In genomic region chr10:80468806-80469421, GRCh38 we compare ENCODE assay signal across 9 cellular contexts. TPM values are rescaled to one million over a fixed set of nuclear protein-coding genes. Genes with fewer than 3 reads are reported as not detected.
DNase-seq lines count a peak whose midpoint lies in the region; ATAC-seq and TF ChIP-seq lines count a peak whose summit lies in the region.
"Had no signal": no experiment of that assay in that cellular context is flagged by ENCODE, and none has a peak within 500 bp of the region (broad histone marks: within the 10 kb centered on the region; RNA-seq: fewer than 3 reads in every experiment).

No MANE protein-coding gene starts in this region.

- CTCF ChIA-PET in CD4-positive, alpha-beta T cell (lab: Charles Lee) = interaction anchor here (0.6 to 19.9 kb wide), 7 partner anchors 10 to 32 kb away, joined by 3 to 250 read pairs (median 12); no protein-coding TSS in a partner anchor

- intact Hi-C loops in CD4-positive, alpha-beta T cell (cut with DNase I, micrococcal nuclease) = loop anchor here in 1 of 2 experiments (1.0 to 10.0 kb wide), 4 partner anchors 10 to 264 kb away; partner anchors contain the start of gene ANXA11
- intact Hi-C loops in dendritic cell treated with granulocyte-macrophage colony-stimulating factor and Interleukin-4, amounts not matched to agents 40 ng/mL and 50 ng/mL, for 4 days (cut with micrococcal nuclease) = no loop called here

- no peaks in the 10 kb centered on the region for H3K9me3 Mint-ChIP-seq in CD4-positive, alpha-beta T cell
- no peaks in the 10 kb centered on the region for H3K9me3 Mint-ChIP-seq in dendritic cell treated with granulocyte-macrophage colony-stimulating factor and Interleukin-4, amounts not matched to agents 40 ng/mL and 50 ng/mL, for 4 days

- H3K27ac Mint-ChIP-seq in CD4-positive, alpha-beta T cell = peak overlapping the region; percentile 92
- peak overlapping the region; percentile 91 for H3K27ac Mint-ChIP-seq in dendritic cell treated with granulocyte-macrophage colony-stimulating factor and Interleukin-4, amounts not matched to agents 40 ng/mL and 50 ng/mL, for 4 days

- H3K4me1 ChIP-seq in neutrophil (ENCODE audit: control insufficient read depth in 1 of 2, insufficient read depth in 1 of 2, low read depth in 1 of 2, low read length in 1 of 2) = peaks cover 62 to 69% of the 10 kb centered on the region in 2 experiments

- H3K36me3 Mint-ChIP-seq in CD4-positive, alpha-beta T cell (ENCODE audit: low read depth) = peaks cover 67% of the 10 kb centered on the region
- H3K36me3 Mint-ChIP-seq in dendritic cell treated with granulocyte-macrophage colony-stimulating factor and Interleukin-4, amounts not matched to agents 40 ng/mL and 50 ng/mL, for 4 days (ENCODE audit: low read depth) = peaks cover 70% of the 10 kb centered on the region

- H3K36me3 ChIP-seq in neutrophil = peaks cover 37% of the 10 kb centered on the region

- ATAC-seq in CD4-positive, alpha-beta T cell (ENCODE audit: poor library complexity) = no peak

- POLR2A ChIA-PET in CD4-positive, alpha-beta T cell (lab: Charles Lee) = interaction anchor here (0.9 to 22.9 kb wide), 6 partner anchors 8 to 33 kb away, joined by 3 to 420 read pairs (median 91); partner anchors contain the start of gene TSPAN14

- peak overlapping the region; percentile 91 for H3K27ac ChIP-seq in CD4-positive, alpha-beta T cell (ENCODE audit: low read depth, low read length)
- H3K27ac ChIP-seq in neutrophil = peak overlapping the region; percentile 82

- no peaks in the 10 kb centered on the region for H3K27me3 Mint-ChIP-seq in CD4-positive, alpha-beta T cell
- H3K27me3 Mint-ChIP-seq in dendritic cell treated with granulocyte-macrophage colony-stimulating factor and Interleukin-4, amounts not matched to agents 40 ng/mL and 50 ng/mL, for 4 days = no peaks in the 10 kb centered on the region

- no peak overlapping the region for H3K4me3 ChIP-seq in neutrophil (ENCODE audit: low read depth in 1 of 2, low read length in 1 of 2)

- H3K4me3 Mint-ChIP-seq in CD4-positive, alpha-beta T cell = peak overlapping the region; percentile 91
- H3K4me3 Mint-ChIP-seq in dendritic cell treated with granulocyte-macrophage colony-stimulating factor and Interleukin-4, amounts not matched to agents 40 ng/mL and 50 ng/mL, for 4 days = no peak overlapping the region

- no peaks in the 10 kb centered on the region for H3K27me3 ChIP-seq in CD4-positive, alpha-beta T cell (ENCODE audit: control insufficient read depth, insufficient read depth, low read length)
- no peaks in the 10 kb centered on the region for H3K27me3 ChIP-seq in neutrophil

- peaks cover 96% of the 10 kb centered on the region for H3K4me1 Mint-ChIP-seq in CD4-positive, alpha-beta T cell (ENCODE audit: low read depth)
- H3K4me1 Mint-ChIP-seq in dendritic cell treated with granulocyte-macrophage colony-stimulating factor and Interleukin-4, amounts not matched to agents 40 ng/mL and 50 ng/mL, for 4 days (ENCODE audit: low read depth) = peaks cover 93% of the 10 kb centered on the region

- H3K9me3 ChIP-seq in CD4-positive, alpha-beta T cell (ENCODE audit: control insufficient read depth, low read length) = no peaks in the 10 kb centered on the region
- no peaks in the 10 kb centered on the region for H3K9me3 ChIP-seq in neutrophil

- no peak for TF ChIP-seq CTCF in CD4-positive, alpha-beta T cell (IDR thresholded peaks at IDR 0.05)
- TF ChIP-seq CTCF in neutrophil (IDR thresholded peaks at IDR 0.05) = no peak

- no peak for DNase-seq in CD4-positive, alpha-beta T cell
- DNase-seq in NCI-H510A (lab: John Stamatoyannopoulos, UW) (peak; percentile 25), NCI-H345 treated with DMSO at 0.1 percent for 48 hours (lab: John Stamatoyannopoulos, UW; ENCODE audit: unreplicated experiment) (no peak), inferior parietal cortex (ENCODE audit: extremely low spot score) (no peak), cerebellar nuclear complex (lab: John Stamatoyannopoulos, UW) (no peak), ecto neural progenitor cell (ENCODE audit: low spot score) (no peak)
- DNase-seq: NCI-H1105 had no signal

RNA-seq across cellular contexts. Expression of gene TSPAN14, which starts 14.8 kb away (rescaled TPM):
- 100 to 1,000 TPM; 167 to 168 TPM for total RNA-seq in CD4-positive, alpha-beta T cell
